15 cellular contexts compared by ENCODE assay signal in genomic region chr2:128374711-128375413, GRCh38. TPM values are rescaled to one million over a fixed set of nuclear protein-coding genes. Genes with fewer than 3 reads are reported as not detected.
DNase-seq lines count a peak whose midpoint lies in the region; ATAC-seq, FAIRE-seq and TF ChIP-seq lines count a peak whose summit lies in the region.
"Had no signal": no experiment of that assay in that cellular context is flagged by ENCODE, and none has a peak within 500 bp of the region (broad histone marks: within the 10 kb centered on the region; RNA-seq: fewer than 3 reads in every experiment).

No MANE protein-coding gene starts in this region.

- H2AK5ac ChIP-seq in trophoblast cell (ENCODE audit: low read length): peak overlapping the region; percentile 80

- H2BK12ac ChIP-seq in trophoblast cell (ENCODE audit: low read length): peak overlapping the region; percentile 30

- no peak overlapping the region for H4K8ac ChIP-seq in trophoblast cell (ENCODE audit: low read depth, low read length)

- TF ChIP-seq CTCF in right lobe of liver (IDR thresholded peaks at IDR 0.05): no peak
- no peak for TF ChIP-seq CTCF in HepG2 (CRISPR knock-in tag; IDR thresholded peaks at IDR 0.05)
- TF ChIP-seq CTCF in esophagus muscularis mucosa (IDR thresholded peaks at IDR 0.05): no peak
- no peak for TF ChIP-seq CTCF in heart right ventricle (IDR thresholded peaks at IDR 0.05)

- H3K4me2 ChIP-seq in HepG2 (ENCODE audit: low read depth, low read length) (no peak overlapping the region), trophoblast cell (ENCODE audit: low read length) (no peak overlapping the region)

- H2AFZ ChIP-seq in HepG2 (ENCODE audit: low read length) (no peak overlapping the region), trophoblast cell (ENCODE audit: insufficient read depth, low read length, poor library complexity) (no peak overlapping the region)

- H2BK5ac ChIP-seq in trophoblast cell (ENCODE audit: low read depth, low read length, poor library complexity): peak overlapping the region; percentile 32

- no peak for ATAC-seq in right lobe of liver
- ATAC-seq in HepG2: no peak
- no peak for ATAC-seq in HG02981 (IDR thresholded peaks at IDR 0.05; ENCODE audit: unreplicated experiment)
- ATAC-seq in heart right ventricle: no peak
- no peak for ATAC-seq in GM18868 (IDR thresholded peaks at IDR 0.05; ENCODE audit: unreplicated experiment)

- H3K27me3 ChIP-seq in right lobe of liver (no peaks in the 10 kb centered on the region), HepG2 (ENCODE audit: control insufficient read depth in 1 of 2, insufficient read depth in 2 of 2, low read length in 2 of 2) (peaks cover 5 to 36% of the 10 kb centered on the region in 2 experiments; a peak in 3 of 5 replicates), esophagus muscularis mucosa (no peaks in the 10 kb centered on the region), trophoblast cell (ENCODE audit: insufficient read depth, low read length) (no peaks in the 10 kb centered on the region), heart right ventricle (no peaks in the 10 kb centered on the region)

- 88% methylated on average over 12 of the region's 19 CpGs for WGBS in right lobe of liver (ENCODE audit: insufficient coverage, low coverage, low lambda C conversion rate, missing lambda C conversion rate)
- WGBS in HepG2 (ENCODE audit: low lambda C conversion rate): 68% methylated on average over 16 of the region's 19 CpGs
- 56% methylated on average over 18 of the region's 19 CpGs for whole genome bisulfite sequencing in esophagus muscularis mucosa
- no CpG with 5 or more reads among the region's 19 CpGs for whole genome bisulfite sequencing in trophoblast cell (ENCODE audit: extremely low coverage, insufficient coverage, insufficient read length)
- WGBS in heart right ventricle, 2 donors: 91% methylated on average over 19 of the region's 19 CpGs

- peaks cover 44% of the 10 kb centered on the region for H3K79me1 ChIP-seq in trophoblast cell (ENCODE audit: low read length)

- DNase-seq in right lobe of liver (peak in 2 of 3 donors; percentile 13 to 39), HepG2 (ENCODE audit: low spot score) (no peak), esophagus muscularis mucosa (ENCODE audit: extremely low spot score) (no peak), trophoblast cell (no peak), activated gamma-delta T cell (lab: John Stamatoyannopoulos, UW) (no peak), heart right ventricle (no peak)
- DNase-seq: activated CD4-positive, alpha-beta T cell treated with anti-CD3 and anti-CD28 coated beads, Interleukin-2, amount 10 ng/mL, durations not matched to agents 24 days and 14 days; central memory CD4-positive, alpha-beta T cell; DND-41; mesendoderm; NCI-H146; SW 1271 had no signal

- H3K36me3 ChIP-seq in right lobe of liver (no peaks in the 10 kb centered on the region), HepG2 (replicated peaks in 1 of 2; ENCODE audit: control insufficient read depth in 1 of 2, insufficient read depth in 2 of 2, low read length in 2 of 2) (no peaks in the 10 kb centered on the region), esophagus muscularis mucosa (no peaks in the 10 kb centered on the region), trophoblast cell (ENCODE audit: control insufficient read depth in 1 of 2, insufficient read depth in 2 of 2, low read length in 2 of 2) (no peaks in the 10 kb centered on the region), heart right ventricle (no peaks in the 10 kb centered on the region)

- no TSS peak for BruUV-seq in HepG2 (replicated peaks; lab: Mats Ljungman, UMichigan)

- peak overlapping the region; percentile 78 for H2BK120ac ChIP-seq in trophoblast cell (ENCODE audit: insufficient read depth, low read length, poor library complexity)

- peak overlapping the region; percentile 18 for H3K18ac ChIP-seq in trophoblast cell (ENCODE audit: low read length)

- TF ChIP-seq EP300 in HepG2 (IDR thresholded peaks at IDR 0.05; ENCODE audit: low read depth in 2 of 2, low read length in 2 of 2): no peak
- TF ChIP-seq EP300 in HepG2 (CRISPR knock-in tag; IDR thresholded peaks at IDR 0.05; ENCODE audit: borderline replicate concordance): no peak
- TF ChIP-seq EP300 in esophagus muscularis mucosa (IDR thresholded peaks at IDR 0.05): no peak

- H3K14ac ChIP-seq in trophoblast cell (ENCODE audit: low read length): peak overlapping the region; percentile 67

- in situ Hi-C loops in HepG2 (cut with HindIII; ENCODE audit: extremely low pct_ligation_motif_present, low pct_unique_long_range_greater_than_20kb): no loop called here

- FAIRE-seq in HepG2 (lab: Jason Lieb, UNC): no peak
- FAIRE-seq: endothelial cell of umbilical vein had no signal

- H3K9ac ChIP-seq in HepG2 (ENCODE audit: insufficient read depth, low read depth, low read length): no peak overlapping the region
- H3K9ac ChIP-seq in trophoblast cell (ENCODE audit: low read length): no peak overlapping the region

- TF ChIP-seq POLR2A in right lobe of liver (IDR thresholded peaks at IDR 0.05) (no peak), HepG2 (IDR thresholded peaks at IDR 0.05; ENCODE audit: insufficient read depth in 1 of 2, low read depth in 2 of 2, low read length in 2 of 2) (no peak), esophagus muscularis mucosa (IDR thresholded peaks at IDR 0.05; ENCODE audit: low read depth) (no peak)

- no peak overlapping the region for H4K12ac ChIP-seq in trophoblast cell (ENCODE audit: low read depth, low read length)

- intact Hi-C loops in right lobe of liver (cut with DNase I): no loop called here
- intact Hi-C loops in HepG2 (cut with micrococcal nuclease; ENCODE audit: unreplicated experiment): no loop called here
- intact Hi-C loops in esophagus muscularis mucosa (cut with DNase I): no loop called here
- intact Hi-C loops in heart right ventricle (cut with DNase I): no loop called here

- H3K79me2 ChIP-seq in HepG2 (ENCODE audit: insufficient read depth, low read length): no peaks in the 10 kb centered on the region
- H3K79me2 ChIP-seq in trophoblast cell (ENCODE audit: control insufficient read depth, insufficient read depth, low read length, poor library complexity): peaks cover 5% of the 10 kb centered on the region

- peak overlapping the region; percentile 46 for H3K4ac ChIP-seq in trophoblast cell (ENCODE audit: low read depth, low read length)

- peak overlapping the region; percentile 71 for H4K91ac ChIP-seq in trophoblast cell (ENCODE audit: low read depth, low read length)

- no peaks in the 10 kb centered on the region for H3K4me1 ChIP-seq in right lobe of liver
- H3K4me1 ChIP-seq in HepG2 (ENCODE audit: insufficient read depth, low read length): peaks cover 46% of the 10 kb centered on the region
- peaks cover 20 to 82% (median 71%) of the 10 kb centered on the region in 4 donors for H3K4me1 ChIP-seq in esophagus muscularis mucosa
- peaks cover 36 to 45% of the 10 kb centered on the region in 2 experiments for H3K4me1 ChIP-seq in trophoblast cell (ENCODE audit: control insufficient read depth in 1 of 2, insufficient read depth in 2 of 2, low read length in 2 of 2)
- H3K4me1 ChIP-seq in heart right ventricle: peaks cover 13 to 19% (median 18%) of the 10 kb centered on the region in 9 donors

- H3K4me3 ChIP-seq in right lobe of liver (no peak overlapping the region), HepG2 (replicated peaks in 1 of 3; ENCODE audit: insufficient read depth in 1 of 3, low read depth in 2 of 3, low read length in 3 of 3) (no peak overlapping the region), esophagus muscularis mucosa (no peak overlapping the region), trophoblast cell (ENCODE audit: low read depth, low read length) (no peak overlapping the region), heart right ventricle (no peak overlapping the region)

- CTCF ChIA-PET in HepG2 (lab: Yijun Ruan, JAX; ENCODE audit: low intra/inter-chr PET ratio, low total read pairs): no interaction called here

- H3K27ac ChIP-seq in right lobe of liver: no peak overlapping the region
- no peak overlapping the region for H3K27ac ChIP-seq in HepG2 (ENCODE audit: extremely low read length, insufficient read depth, low read length)
- H3K27ac ChIP-seq in esophagus muscularis mucosa (replicated peaks in 1 of 4): peak overlapping the region; percentile 53 to 86 (median 78)
- H3K27ac ChIP-seq in trophoblast cell (ENCODE audit: low read depth, low read length): no peak overlapping the region
- no peak overlapping the region for H3K27ac ChIP-seq in heart right ventricle

- TF ChIP-seq RAD21 in HepG2 (CRISPR knock-in tag; IDR thresholded peaks at IDR 0.05): no peak

- no peak overlapping the region for H3K23ac ChIP-seq in trophoblast cell (ENCODE audit: low read length)

- H3K9me3 ChIP-seq in right lobe of liver (no peaks in the 10 kb centered on the region), HepG2 (ENCODE audit: low read length) (no peaks in the 10 kb centered on the region), esophagus muscularis mucosa (no peaks in the 10 kb centered on the region), trophoblast cell (ENCODE audit: insufficient read depth, low read depth, low read length) (peaks cover 2% of the 10 kb centered on the region), heart right ventricle (no peaks in the 10 kb centered on the region)

- no peaks in the 10 kb centered on the region for H4K20me1 ChIP-seq in HepG2 (ENCODE audit: insufficient read depth, low read length)

- POLR2A ChIA-PET in HepG2 (lab: Yijun Ruan, JAX): no interaction called here

RNA-seq across cellular contexts. Expression of gene HS6ST1, which starts 56.2 kb away (rescaled TPM):
- total RNA-seq in right lobe of liver (10 to 100 TPM; 18.0 to 53.5 (median 31.0) TPM), HepG2 (2016; rRNA removed; fragmentation: Illumina TruSeq; extraction: Trizol) (68.4 and 84.6 TPM in 2 replicates), esophagus muscularis mucosa (10 to 100 TPM; 17.4 to 62.2 (median 38.5) TPM), heart right ventricle (10 to 100 TPM; 14.6 to 51.6 (median 19.0) TPM)
- 8.0 TPM in 2 replicates for total RNA-seq in HepG2 (2016; cell fraction: cytosol; rRNA removed; fragmentation: Illumina TruSeq; extraction: Trizol; ENCODE audit: low read depth)
- total RNA-seq in HepG2 (2016; cell fraction: insoluble cytoplasmic fraction; rRNA removed; fragmentation: Illumina TruSeq; extraction: Trizol): 60.2 and 86.4 TPM in 2 replicates
- total RNA-seq in HepG2 (2016; cell fraction: membrane; rRNA removed; fragmentation: Illumina TruSeq; extraction: Trizol): 38.4 and 40.3 TPM in 2 replicates
- 59.1 and 66.3 TPM in 2 replicates for total RNA-seq in HepG2 (2016; cell fraction: nucleus; rRNA removed; fragmentation: Illumina TruSeq; extraction: Trizol)
- polyA plus RNA-seq in HepG2 (2011; rRNA removed) (34.5 and 42.2 TPM in 2 replicates), heart right ventricle (10 to 100 TPM; 10.5 to 13.6 TPM)
- polyA plus RNA-seq in HepG2 (2011; cell fraction: cytosol; rRNA removed): 35.2 and 53.7 TPM in 2 replicates
- polyA plus RNA-seq in HepG2 (2011; cell fraction: nucleus; rRNA removed): 38.8 and 44.3 TPM in 2 replicates
- 50.2 and 79.5 TPM in 2 replicates for polyA plus RNA-seq in HepG2 (2012)
- 5.2 and 5.6 TPM in 2 replicates for polyA plus RNA-seq in HepG2 (2016; cell fraction: cytosol; fragmentation: Illumina TruSeq; extraction: Trizol; ENCODE audit: low read depth)
- polyA plus RNA-seq in HepG2 (2016; cell fraction: insoluble cytoplasmic fraction; fragmentation: Illumina TruSeq; extraction: Trizol; ENCODE audit: low read depth): 70.3 and 83.1 TPM in 2 replicates
- polyA plus RNA-seq in HepG2 (2016; cell fraction: membrane; fragmentation: Illumina TruSeq; extraction: Trizol; ENCODE audit: low read depth): 24.6 and 27.0 TPM in 2 replicates
- 106 and 113 TPM in 2 replicates for polyA plus RNA-seq in HepG2 (2016; cell fraction: nucleus; fragmentation: Illumina TruSeq; extraction: Trizol; ENCODE audit: insufficient read depth, low read depth)
- polyA minus RNA-seq in HepG2 (2011; rRNA and poly(A)+ RNA removed; ENCODE audit: low replicate concordance): 7.6 and 148 TPM in 2 replicates
- polyA minus RNA-seq in HepG2 (2011; cell fraction: cytosol; rRNA and poly(A)+ RNA removed): 47.4 and 52.3 TPM in 2 replicates
- 39.0 and 60.8 TPM in 2 replicates for polyA minus RNA-seq in HepG2 (2011; cell fraction: nucleus; rRNA and poly(A)+ RNA removed)
- polyA plus RNA-seq in trophoblast cell (2013): 26.6 and 27.7 TPM in 2 replicates

Comparison
In these comparisons a context has a peak if more than half of its experiments do, and no peak if none do; other contexts are left out.
1. DNase-seq: peak in right lobe of liver (2 of 3); none in HepG2 (single experiment), esophagus muscularis mucosa (single experiment), trophoblast cell (0 of 2), activated gamma-delta T cell (single experiment) and heart right ventricle (0 of 2).
2. H3K27ac ChIP-seq: peak in esophagus muscularis mucosa (4 of 4); none in right lobe of liver (0 of 3), HepG2 (single experiment), trophoblast cell (single experiment) and heart right ventricle (0 of 10).